1 cellular context compared by ENCODE assay signal in genomic region chr10:119408969-119409371, GRCh38.
TF ChIP-seq lines count a peak whose summit lies in the region.

No MANE protein-coding gene starts in this region.

TF ChIP-seq in WTC11, 78 proteins besides CTCF, POLR2A, EP300 and RAD21 (continued from another document):
- no peak for TF ChIP-seq ZNF532 (CRISPR knock-in tag; IDR thresholded peaks at IDR 0.05; ENCODE audit: borderline replicate concordance)
- no peak for TF ChIP-seq TCF7 (CRISPR knock-in tag; IDR thresholded peaks at IDR 0.05; ENCODE audit: low read depth)
